Comparison of ENCODE assay signal across 1 cellular context in genomic region chr1:11681071-11681771, GRCh38.
TF ChIP-seq lines count a peak whose summit lies in the region.

TSS of gene MAD2L2 (minus strand) at chr1:11681148. CDS start at chr1:11680601, 547 bp downstream.

TF ChIP-seq in HepG2, 621 proteins besides CTCF, POLR2A, EP300 and RAD21 (continued from another document):
- TF ChIP-seq, protein P1, sequence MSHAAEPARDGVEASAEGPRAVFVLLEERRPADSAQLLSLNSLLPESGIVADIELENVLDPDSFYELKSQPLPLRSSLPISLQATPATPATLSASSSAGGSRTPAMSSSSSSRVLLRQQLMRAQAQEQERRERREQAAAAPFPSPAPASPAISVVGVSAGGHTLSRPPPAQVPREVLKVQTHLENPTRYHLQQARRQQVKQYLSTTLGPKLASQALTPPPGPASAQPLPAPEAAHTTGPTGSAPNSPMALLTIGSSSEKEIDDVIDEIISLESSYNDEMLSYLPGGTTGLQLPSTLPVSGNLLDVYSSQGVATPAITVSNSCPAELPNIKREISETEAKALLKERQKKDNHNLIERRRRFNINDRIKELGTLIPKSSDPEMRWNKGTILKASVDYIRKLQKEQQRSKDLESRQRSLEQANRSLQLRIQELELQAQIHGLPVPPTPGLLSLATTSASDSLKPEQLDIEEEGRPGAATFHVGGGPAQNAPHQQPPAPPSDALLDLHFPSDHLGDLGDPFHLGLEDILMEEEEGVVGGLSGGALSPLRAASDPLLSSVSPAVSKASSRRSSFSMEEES (CRISPR knock-in tag; IDR thresholded peaks at IDR 0.05) = no peak
- TF ChIP-seq ZNF747 (CRISPR knock-in tag; IDR thresholded peaks at IDR 0.05; ENCODE audit: borderline replicate concordance) = 0 out of 2 replicates have a peak, but pooled peaks have one; percentile 10
- peak; percentile 84 for TF ChIP-seq ZFX (CRISPR knock-in tag; IDR thresholded peaks at IDR 0.05; ENCODE audit: low read depth)
- no peak for TF ChIP-seq ZNF570 (CRISPR knock-in tag; IDR thresholded peaks at IDR 0.05; ENCODE audit: borderline replicate concordance)
- TF ChIP-seq NFE2L1 (CRISPR knock-in tag; IDR thresholded peaks at IDR 0.05; ENCODE audit: borderline replicate concordance) = no peak
- TF ChIP-seq ZNF770 (CRISPR knock-in tag; IDR thresholded peaks at IDR 0.05) = peak; percentile 64
- TF ChIP-seq, protein P2, sequence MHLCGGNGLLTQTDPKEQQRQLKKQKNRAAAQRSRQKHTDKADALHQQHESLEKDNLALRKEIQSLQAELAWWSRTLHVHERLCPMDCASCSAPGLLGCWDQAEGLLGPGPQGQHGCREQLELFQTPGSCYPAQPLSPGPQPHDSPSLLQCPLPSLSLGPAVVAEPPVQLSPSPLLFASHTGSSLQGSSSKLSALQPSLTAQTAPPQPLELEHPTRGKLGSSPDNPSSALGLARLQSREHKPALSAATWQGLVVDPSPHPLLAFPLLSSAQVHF (CRISPR knock-in tag; IDR thresholded peaks at IDR 0.05) = 0 out of 2 replicates have a peak, but pooled peaks have one; percentile 55
- TF ChIP-seq ELF3 (CRISPR knock-in tag; IDR thresholded peaks at IDR 0.05) = peak; percentile 32; the same call in 1 of the 2 replicates
- TF ChIP-seq RERE (CRISPR knock-in tag; IDR thresholded peaks at IDR 0.05; ENCODE audit: low read depth) = no peak
- no peak for TF ChIP-seq GLI4 (CRISPR knock-in tag; IDR thresholded peaks at IDR 0.05; ENCODE audit: borderline replicate concordance)
- peak; percentile 79 for TF ChIP-seq XRCC5 (optimal IDR thresholded peaks at IDR 0.05; ENCODE audit: low read length)
- TF ChIP-seq DPF2 (CRISPR knock-in tag; IDR thresholded peaks at IDR 0.05; ENCODE audit: borderline replicate concordance, low read depth) = no peak
- TF ChIP-seq CSRNP1 (CRISPR knock-in tag; IDR thresholded peaks at IDR 0.05) = no peak
- no peak for TF ChIP-seq RFXAP (CRISPR knock-in tag; IDR thresholded peaks at IDR 0.05; ENCODE audit: borderline replicate concordance)
- no peak for TF ChIP-seq ZNF225 (CRISPR knock-in tag; IDR thresholded peaks at IDR 0.05)
- 0 out of 2 replicates have a peak, but pooled peaks have one; percentile 90 for TF ChIP-seq ZNF563 (CRISPR knock-in tag; IDR thresholded peaks at IDR 0.05)
- no peak for TF ChIP-seq ZNF143 (CRISPR knock-in tag; IDR thresholded peaks at IDR 0.05)
- TF ChIP-seq KLF6 (CRISPR knock-in tag; IDR thresholded peaks at IDR 0.05) = 0 out of 2 replicates have a peak, but pooled peaks have one; percentile 64
- TF ChIP-seq CREB1 (IDR thresholded peaks at IDR 0.05) = peak; percentile 62; the same call in 1 of the 2 replicates
- peak; percentile 62; the same call in 1 of the 2 replicates for TF ChIP-seq CREB1 (CRISPR knock-in tag; IDR thresholded peaks at IDR 0.05)
- TF ChIP-seq PBX3 (CRISPR knock-in tag; IDR thresholded peaks at IDR 0.05; ENCODE audit: borderline replicate concordance) = no peak
- TF ChIP-seq, protein P3, sequence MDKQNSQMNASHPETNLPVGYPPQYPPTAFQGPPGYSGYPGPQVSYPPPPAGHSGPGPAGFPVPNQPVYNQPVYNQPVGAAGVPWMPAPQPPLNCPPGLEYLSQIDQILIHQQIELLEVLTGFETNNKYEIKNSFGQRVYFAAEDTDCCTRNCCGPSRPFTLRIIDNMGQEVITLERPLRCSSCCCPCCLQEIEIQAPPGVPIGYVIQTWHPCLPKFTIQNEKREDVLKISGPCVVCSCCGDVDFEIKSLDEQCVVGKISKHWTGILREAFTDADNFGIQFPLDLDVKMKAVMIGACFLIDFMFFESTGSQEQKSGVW (CRISPR knock-in tag; IDR thresholded peaks at IDR 0.05; ENCODE audit: borderline replicate concordance) = no peak
- 0 out of 2 replicates have a peak, but pooled peaks have one; percentile 2 for TF ChIP-seq CREB3 (CRISPR knock-in tag; IDR thresholded peaks at IDR 0.05)
- peak; percentile 24; the same call in 1 of the 2 replicates for TF ChIP-seq SNAPC5 (CRISPR knock-in tag; IDR thresholded peaks at IDR 0.05; ENCODE audit: borderline replicate concordance)
- no peak for TF ChIP-seq NFE2 (CRISPR knock-in tag; IDR thresholded peaks at IDR 0.05)
- TF ChIP-seq PAF1 (CRISPR knock-in tag; IDR thresholded peaks at IDR 0.05) = no peak
- no peak for TF ChIP-seq NFYB (CRISPR knock-in tag; IDR thresholded peaks at IDR 0.05)
- 0 out of 2 replicates have a peak, but pooled peaks have one; percentile 63 for TF ChIP-seq CBFB (CRISPR knock-in tag; IDR thresholded peaks at IDR 0.05)
- peak; percentile 55; the same call in 1 of the 2 replicates for TF ChIP-seq ZNF331 (CRISPR knock-in tag; IDR thresholded peaks at IDR 0.05)
- peak; percentile 94 for TF ChIP-seq ZMYM4 (CRISPR knock-in tag; IDR thresholded peaks at IDR 0.05)
- TF ChIP-seq, protein P4, sequence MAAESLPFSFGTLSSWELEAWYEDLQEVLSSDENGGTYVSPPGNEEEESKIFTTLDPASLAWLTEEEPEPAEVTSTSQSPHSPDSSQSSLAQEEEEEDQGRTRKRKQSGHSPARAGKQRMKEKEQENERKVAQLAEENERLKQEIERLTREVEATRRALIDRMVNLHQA (CRISPR knock-in tag; IDR thresholded peaks at IDR 0.05) = no peak
- no peak for TF ChIP-seq MAF1 (CRISPR knock-in tag; IDR thresholded peaks at IDR 0.05; ENCODE audit: borderline replicate concordance)
- TF ChIP-seq ZNF20 (CRISPR knock-in tag; IDR thresholded peaks at IDR 0.05) = no peak
- no peak for TF ChIP-seq SALL2 (CRISPR knock-in tag; IDR thresholded peaks at IDR 0.05)
- TF ChIP-seq KDM3A (CRISPR knock-in tag; IDR thresholded peaks at IDR 0.05; ENCODE audit: low read depth) = peak; percentile 34; the same call in 1 of the 2 replicates
- TF ChIP-seq NR2C2 (CRISPR knock-in tag; IDR thresholded peaks at IDR 0.05; ENCODE audit: borderline replicate concordance) = 0 out of 2 replicates have a peak, but pooled peaks have one; percentile 31
- TF ChIP-seq ZNF326 (CRISPR knock-in tag; IDR thresholded peaks at IDR 0.05; ENCODE audit: borderline replicate concordance) = no peak
- TF ChIP-seq SPEN (CRISPR knock-in tag; IDR thresholded peaks at IDR 0.05; ENCODE audit: low read depth) = peak; percentile 82
